Comparison of ENCODE assay signal across 1 cellular context in the genomic region with DNA sequence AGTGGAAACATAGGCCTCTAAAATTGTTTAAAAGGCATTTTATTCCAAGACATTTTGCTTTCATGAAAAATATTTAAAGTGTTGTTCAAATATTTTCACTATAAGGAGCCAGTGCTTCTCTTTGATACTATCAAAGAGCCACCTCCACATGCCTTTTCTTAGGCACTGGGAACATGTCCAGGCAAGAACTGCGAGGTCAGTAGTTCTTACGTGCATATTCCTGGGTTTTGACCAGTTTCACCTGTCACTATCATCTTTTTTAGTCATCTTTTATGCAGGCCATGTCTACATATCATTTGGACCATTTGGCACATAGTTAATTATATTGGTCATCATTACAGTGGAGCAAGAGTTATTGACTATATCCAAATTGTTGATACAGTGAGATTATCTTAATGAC.
TF ChIP-seq lines count a peak whose summit lies in the region.

No MANE protein-coding gene starts in this region.

TF ChIP-seq in SK-N-SH, 30 proteins besides CTCF, POLR2A, EP300 and RAD21 (continued from another document):
- TF ChIP-seq, protein P1, sequence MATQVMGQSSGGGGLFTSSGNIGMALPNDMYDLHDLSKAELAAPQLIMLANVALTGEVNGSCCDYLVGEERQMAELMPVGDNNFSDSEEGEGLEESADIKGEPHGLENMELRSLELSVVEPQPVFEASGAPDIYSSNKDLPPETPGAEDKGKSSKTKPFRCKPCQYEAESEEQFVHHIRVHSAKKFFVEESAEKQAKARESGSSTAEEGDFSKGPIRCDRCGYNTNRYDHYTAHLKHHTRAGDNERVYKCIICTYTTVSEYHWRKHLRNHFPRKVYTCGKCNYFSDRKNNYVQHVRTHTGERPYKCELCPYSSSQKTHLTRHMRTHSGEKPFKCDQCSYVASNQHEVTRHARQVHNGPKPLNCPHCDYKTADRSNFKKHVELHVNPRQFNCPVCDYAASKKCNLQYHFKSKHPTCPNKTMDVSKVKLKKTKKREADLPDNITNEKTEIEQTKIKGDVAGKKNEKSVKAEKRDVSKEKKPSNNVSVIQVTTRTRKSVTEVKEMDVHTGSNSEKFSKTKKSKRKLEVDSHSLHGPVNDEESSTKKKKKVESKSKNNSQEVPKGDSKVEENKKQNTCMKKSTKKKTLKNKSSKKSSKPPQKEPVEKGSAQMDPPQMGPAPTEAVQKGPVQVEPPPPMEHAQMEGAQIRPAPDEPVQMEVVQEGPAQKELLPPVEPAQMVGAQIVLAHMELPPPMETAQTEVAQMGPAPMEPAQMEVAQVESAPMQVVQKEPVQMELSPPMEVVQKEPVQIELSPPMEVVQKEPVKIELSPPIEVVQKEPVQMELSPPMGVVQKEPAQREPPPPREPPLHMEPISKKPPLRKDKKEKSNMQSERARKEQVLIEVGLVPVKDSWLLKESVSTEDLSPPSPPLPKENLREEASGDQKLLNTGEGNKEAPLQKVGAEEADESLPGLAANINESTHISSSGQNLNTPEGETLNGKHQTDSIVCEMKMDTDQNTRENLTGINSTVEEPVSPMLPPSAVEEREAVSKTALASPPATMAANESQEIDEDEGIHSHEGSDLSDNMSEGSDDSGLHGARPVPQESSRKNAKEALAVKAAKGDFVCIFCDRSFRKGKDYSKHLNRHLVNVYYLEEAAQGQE (IDR thresholded peaks at IDR 0.05; ENCODE audit: low read depth, low read length): no peak
- TF ChIP-seq, protein P2, sequence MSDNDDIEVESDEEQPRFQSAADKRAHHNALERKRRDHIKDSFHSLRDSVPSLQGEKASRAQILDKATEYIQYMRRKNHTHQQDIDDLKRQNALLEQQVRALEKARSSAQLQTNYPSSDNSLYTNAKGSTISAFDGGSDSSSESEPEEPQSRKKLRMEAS (IDR thresholded peaks at IDR 0.05; ENCODE audit: low read depth): 0 out of 2 replicates have a peak, but pooled peaks have one; percentile 47
- TF ChIP-seq GABPA (IDR thresholded peaks at IDR 0.05; ENCODE audit: low read depth): no peak
- TF ChIP-seq, protein P3, sequence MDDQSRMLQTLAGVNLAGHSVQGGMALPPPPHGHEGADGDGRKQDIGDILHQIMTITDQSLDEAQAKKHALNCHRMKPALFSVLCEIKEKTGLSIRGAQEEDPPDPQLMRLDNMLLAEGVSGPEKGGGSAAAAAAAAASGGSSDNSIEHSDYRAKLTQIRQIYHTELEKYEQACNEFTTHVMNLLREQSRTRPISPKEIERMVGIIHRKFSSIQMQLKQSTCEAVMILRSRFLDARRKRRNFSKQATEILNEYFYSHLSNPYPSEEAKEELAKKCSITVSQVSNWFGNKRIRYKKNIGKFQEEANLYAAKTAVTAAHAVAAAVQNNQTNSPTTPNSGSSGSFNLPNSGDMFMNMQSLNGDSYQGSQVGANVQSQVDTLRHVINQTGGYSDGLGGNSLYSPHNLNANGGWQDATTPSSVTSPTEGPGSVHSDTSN (IDR thresholded peaks at IDR 0.05): 0 out of 2 replicates have a peak, but pooled peaks have one; percentile 40
- TF ChIP-seq TAF1 (IDR thresholded peaks at IDR 0.05; ENCODE audit: borderline replicate concordance, low read depth, low read length): no peak
- 0 out of 2 replicates have a peak, but pooled peaks have one; percentile 10 for TF ChIP-seq RXRA (IDR thresholded peaks at IDR 0.05; ENCODE audit: borderline replicate concordance, low read depth)
